10 cellular contexts compared by ENCODE assay signal in genomic region chr10:84397735-84398144, GRCh38.
DNase-seq lines count a peak whose midpoint lies in the region; ATAC-seq lines count a peak whose summit lies in the region.
"Had no signal": no experiment of that assay in that cellular context is flagged by ENCODE, and none has a peak within 500 bp of the region (broad histone marks: within the 10 kb centered on the region; RNA-seq: fewer than 3 reads in every experiment).

No MANE protein-coding gene starts in this region.

- H4K8ac ChIP-seq in trophoblast cell (ENCODE audit: low read depth, low read length): no peak overlapping the region

- H3K36me3 ChIP-seq in trophoblast cell (ENCODE audit: control insufficient read depth in 1 of 2, insufficient read depth in 2 of 2, low read length in 2 of 2): peaks cover 1 to 4% of the 10 kb centered on the region in 2 experiments
- H3K36me3 ChIP-seq: upper lobe of left lung had no signal

- H3K4me2 ChIP-seq in trophoblast cell (ENCODE audit: low read length): no peak overlapping the region

- no peak overlapping the region for H3K9ac ChIP-seq in trophoblast cell (ENCODE audit: low read length)

- DNase-seq in NCI-H748 treated with DMSO at 0.1 percent for 48 hours (lab: John Stamatoyannopoulos, UW) (peak; percentile 43), trophoblast cell (no peak), NCI-H2029 (lab: John Stamatoyannopoulos, UW) (no peak), ureter (ENCODE audit: low spot score) (no peak)
- no peak for DNase-seq in activated CD4-positive, alpha-beta T cell treated with anti-CD3 and anti-CD28 coated beads for 4 hours
- DNase-seq: activated T-cell treated with anti-CD3 and anti-CD28 coated beads, Interleukin-2, amount 50 U/mL, for 48 hours; upper lobe of left lung had no signal

- no peak overlapping the region for H2AK5ac ChIP-seq in trophoblast cell (ENCODE audit: low read length)

- peak overlapping the region; percentile 68 for H4K91ac ChIP-seq in trophoblast cell (ENCODE audit: low read depth, low read length)

- H3K4me3 ChIP-seq in trophoblast cell (ENCODE audit: low read depth, low read length): no peak overlapping the region
- H3K4me3 ChIP-seq: upper lobe of left lung had no signal

- WGBS in trophoblast cell (ENCODE audit: extremely low coverage, insufficient coverage, insufficient read length): no CpG with 5 or more reads among the region's 2 CpGs

- ATAC-seq in GM18909 (IDR thresholded peaks at IDR 0.05; ENCODE audit: poor library complexity, unreplicated experiment) (peak; percentile 42), HG02798 (IDR thresholded peaks at IDR 0.05; ENCODE audit: poor library complexity, unreplicated experiment) (peak; percentile 69), HG02981 (IDR thresholded peaks at IDR 0.05; ENCODE audit: unreplicated experiment) (no peak)

- no peak overlapping the region for H2BK12ac ChIP-seq in trophoblast cell (ENCODE audit: low read length)

- no peak overlapping the region for H3K27ac ChIP-seq in trophoblast cell (ENCODE audit: low read depth, low read length)

- no peaks in the 10 kb centered on the region for H3K9me3 ChIP-seq in trophoblast cell (ENCODE audit: insufficient read depth, low read depth, low read length)
- H3K9me3 ChIP-seq: upper lobe of left lung had no signal

- H2BK120ac ChIP-seq in trophoblast cell (ENCODE audit: insufficient read depth, low read length, poor library complexity): no peak overlapping the region

- H3K23ac ChIP-seq in trophoblast cell (ENCODE audit: low read length): no peak overlapping the region

- peaks cover 3% of the 10 kb centered on the region for H3K79me1 ChIP-seq in trophoblast cell (ENCODE audit: low read length)

- no peak overlapping the region for H2BK5ac ChIP-seq in trophoblast cell (ENCODE audit: low read depth, low read length, poor library complexity)

- H3K4me1 ChIP-seq in trophoblast cell (ENCODE audit: control insufficient read depth in 1 of 2, insufficient read depth in 2 of 2, low read length in 2 of 2): peaks cover 3 to 6% of the 10 kb centered on the region in 2 experiments

- no peak overlapping the region for H2AFZ ChIP-seq in trophoblast cell (ENCODE audit: insufficient read depth, low read length, poor library complexity)

- H4K12ac ChIP-seq in trophoblast cell (ENCODE audit: low read depth, low read length): no peak overlapping the region

- no peaks in the 10 kb centered on the region for H3K79me2 ChIP-seq in trophoblast cell (ENCODE audit: control insufficient read depth, insufficient read depth, low read length, poor library complexity)

- H3K27me3 ChIP-seq in trophoblast cell (ENCODE audit: insufficient read depth, low read length): no peaks in the 10 kb centered on the region
- H3K27me3 ChIP-seq: upper lobe of left lung had no signal

- H3K14ac ChIP-seq in trophoblast cell (ENCODE audit: low read length): no peak overlapping the region

- no peak overlapping the region for H3K4ac ChIP-seq in trophoblast cell (ENCODE audit: low read depth, low read length)

- H3K18ac ChIP-seq in trophoblast cell (ENCODE audit: low read length): no peak overlapping the region
